In genomic region chr16:46686815-46687473, GRCh38 we compare ENCODE assay signal across 11 cellular contexts. TPM values are rescaled to one million over a fixed set of nuclear protein-coding genes. Genes with fewer than 3 reads are reported as not detected.
DNase-seq lines count a peak whose midpoint lies in the region; ATAC-seq and TF ChIP-seq lines count a peak whose summit lies in the region.
"Had no signal": no experiment of that assay in that cellular context is flagged by ENCODE, and none has a peak within 500 bp of the region (broad histone marks: within the 10 kb centered on the region; RNA-seq: fewer than 3 reads in every experiment).

No MANE protein-coding gene starts in this region.

- H3K27ac ChIP-seq in BLaER1 treated with 17β-estradiol and CSF1 and Interleukin-3, amounts not matched to agents 10 nM and 100 nM = peak overlapping the region in 2 of 11 experiments; percentile 82 to 91; a peak in 1 of 22 replicates
- H3K27ac ChIP-seq in HUES48 (ENCODE audit: low read depth, low read length) (no peak overlapping the region), coronary artery (no peak overlapping the region)

- peak overlapping the region; percentile 75 to 99 (median 90); a peak in 17 of 20 replicates for H3K4me3 ChIP-seq in BLaER1 treated with 17β-estradiol and CSF1 and Interleukin-3, amounts not matched to agents 10 nM and 100 nM
- H3K4me3 ChIP-seq in HUES48 (ENCODE audit: low read depth, low read length) (peak overlapping the region; percentile 94), coronary artery (peak overlapping the region; percentile 98)

- no peaks in the 10 kb centered on the region for H3K27me3 Mint-ChIP-seq in natural killer cell (ENCODE audit: low read depth in 2 of 2)

- H4K20me1 ChIP-seq in BLaER1 treated with 17β-estradiol and CSF1 and Interleukin-3, amounts not matched to agents 10 nM and 100 nM = peaks cover 57 to 82% (median 74%) of the 10 kb centered on the region in 11 experiments

- H3K4me2 ChIP-seq in BLaER1 treated with 17β-estradiol and CSF1 and Interleukin-3, amounts not matched to agents 10 nM and 100 nM = peak overlapping the region; percentile 78 to 97 (median 90)

- peaks cover 28 to 73% (median 32%) of the 10 kb centered on the region in 10 experiments for H3K4me1 ChIP-seq in BLaER1 treated with 17β-estradiol and CSF1 and Interleukin-3, amounts not matched to agents 10 nM and 100 nM
- H3K4me1 ChIP-seq in HUES48 (ENCODE audit: control insufficient read depth, insufficient read depth, low read length) = peaks cover 21% of the 10 kb centered on the region; the same call in 1 of the 2 replicates

- H3K9ac ChIP-seq in BLaER1 treated with 17β-estradiol and CSF1 and Interleukin-3, amounts not matched to agents 10 nM and 100 nM = peak overlapping the region in 8 of 11 experiments; percentile 89 to 96 (median 92); a peak in 16 of 22 replicates
- H3K9ac ChIP-seq in HUES48 (ENCODE audit: low read depth, low read length) = no peak overlapping the region

- intact Hi-C loops in natural killer cell (cut with micrococcal nuclease) (no loop called here), sciatic nerve (cut with DNase I) (no loop called here)

- H3K4me3 Mint-ChIP-seq in natural killer cell = peak overlapping the region; percentile 19

- no peaks in the 10 kb centered on the region for H3K9me3 Mint-ChIP-seq in natural killer cell

- H3K27me3 ChIP-seq in BLaER1 treated with 17β-estradiol and CSF1 and Interleukin-3, amounts not matched to agents 10 nM and 100 nM = no peaks in the 10 kb centered on the region
- H3K27me3 ChIP-seq in HUES48 (ENCODE audit: control insufficient read depth, insufficient read depth, low read length) = no peaks in the 10 kb centered on the region

- H3K36me3 Mint-ChIP-seq in natural killer cell = no peaks in the 10 kb centered on the region

- peaks cover 31 to 38% of the 10 kb centered on the region in 2 donors for H3K4me1 Mint-ChIP-seq in natural killer cell

- no peak overlapping the region for H3K27ac Mint-ChIP-seq in natural killer cell

- TF ChIP-seq CTCF in coronary artery (IDR thresholded peaks at IDR 0.05) = no peak
- TF ChIP-seq CTCF in natural killer cell (IDR thresholded peaks at IDR 0.05) = no peak

- ATAC-seq in natural killer cell = no peak
- no peak for ATAC-seq in HG02623 (IDR thresholded peaks at IDR 0.05; ENCODE audit: unreplicated experiment)
- ATAC-seq in sciatic nerve = no peak
- ATAC-seq: left ventricle myocardium superior had no signal

- H3K9me3 ChIP-seq in BLaER1 treated with 17β-estradiol and CSF1 and Interleukin-3, amounts not matched to agents 10 nM and 100 nM (replicated peaks in 1 of 11) = no peaks in the 10 kb centered on the region
- no peaks in the 10 kb centered on the region for H3K9me3 ChIP-seq in HUES48 (ENCODE audit: control insufficient read depth, insufficient read depth, low read length)

- peaks cover 11 to 33% (median 18%) of the 10 kb centered on the region in 11 experiments; a peak in 17 of 22 replicates for H3K36me3 ChIP-seq in BLaER1 treated with 17β-estradiol and CSF1 and Interleukin-3, amounts not matched to agents 10 nM and 100 nM
- H3K36me3 ChIP-seq in HUES48 (ENCODE audit: control insufficient read depth, insufficient read depth, low read length) = peaks cover 21% of the 10 kb centered on the region

- DNase-seq in coronary artery (ENCODE audit: low spot score) = no peak
- DNase-seq in natural killer cell = no peak
- no peak for DNase-seq in HK-2 (ENCODE audit: unreplicated experiment)
- DNase-seq in SHP77 treated with DMSO at 0.1 percent for 48 hours (lab: John Stamatoyannopoulos, UW) = no peak
- no peak for DNase-seq in sciatic nerve (ENCODE audit: low spot score)
- DNase-seq: anterior cingulate cortex, KG1, left ventricle myocardium superior had no signal

RNA-seq across cellular contexts. Expression of gene VPS35, which starts 2.0 kb away (rescaled TPM):
- total RNA-seq in natural killer cell (10 to 100 TPM; 32.8 to 44.1 (median 43.7) TPM), sciatic nerve (87.3 TPM)

RNA-seq across cellular contexts. Expression of gene ORC6, which starts 2.5 kb away (rescaled TPM):
- 10 to 100 TPM in 1 of 3 donors, 1 to 10 TPM in 2; 2.9 to 11.4 (median 5.9) TPM for total RNA-seq in natural killer cell
- 1.8 TPM for total RNA-seq in sciatic nerve
